In the genomic region with DNA sequence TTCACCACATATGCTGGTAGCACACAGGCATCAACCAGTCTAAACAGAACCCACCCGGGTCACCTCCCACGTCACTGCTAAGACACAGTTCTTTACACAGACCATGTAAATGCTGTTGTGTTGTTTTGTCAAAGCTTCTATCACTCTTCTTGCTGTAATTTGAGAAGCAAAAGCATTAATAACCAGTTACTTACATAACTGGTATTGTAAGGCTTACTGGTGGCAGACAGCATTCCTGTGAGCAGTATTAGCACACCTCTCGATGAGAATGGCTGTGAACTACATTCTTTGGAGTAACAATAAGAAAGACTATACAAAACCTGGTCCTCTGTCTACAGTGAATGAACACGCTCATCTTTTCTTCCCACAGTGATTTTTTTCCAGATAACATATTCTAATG, we compare ENCODE assay signal across 13 cellular contexts.
"Had no signal": no experiment of that assay in that cellular context is flagged by ENCODE, and none has a peak within 500 bp of the region (broad histone marks: within the 10 kb centered on the region; RNA-seq: fewer than 3 reads in every experiment).

No MANE protein-coding gene starts in this region.

- H3K27ac Mint-ChIP-seq: activated naive CD4-positive, alpha-beta T cell treated with anti-CD3 and anti-CD28 coated beads, Interleukin-2, amount 50 U/mL, for 24 hours; brain; naive thymus-derived CD8-positive, alpha-beta T cell had no signal

- ATAC-seq: left cardiac atrium; mucosa of descending colon; naive thymus-derived CD8-positive, alpha-beta T cell; right lobe of liver; stimulated activated naive CD8-positive, alpha-beta T cell treated with anti-CD3 and anti-CD28 coated beads, Interleukin-15, Interleukin-2, amounts not matched to agents 100 U/mL and 50 U/mL, for 24 hours had no signal

- H3K4me3 Mint-ChIP-seq: activated naive CD4-positive, alpha-beta T cell treated with anti-CD3 and anti-CD28 coated beads, Interleukin-2, amount 50 U/mL, for 24 hours; brain; naive thymus-derived CD8-positive, alpha-beta T cell had no signal

- H3K9me3 Mint-ChIP-seq: activated naive CD4-positive, alpha-beta T cell treated with anti-CD3 and anti-CD28 coated beads, Interleukin-2, amount 50 U/mL, for 24 hours had no signal

- H3K36me3 ChIP-seq: neutrophil, right lobe of liver, suprapubic skin had no signal

- H3K4me1 Mint-ChIP-seq: activated naive CD4-positive, alpha-beta T cell treated with anti-CD3 and anti-CD28 coated beads, Interleukin-2, amount 50 U/mL, for 24 hours; brain had no signal

- H3K9me3 ChIP-seq: mucosa of descending colon, neutrophil, right lobe of liver, suprapubic skin had no signal

- H3K27me3 ChIP-seq: neutrophil, right lobe of liver, suprapubic skin had no signal

- H3K27ac ChIP-seq: neutrophil, right lobe of liver, suprapubic skin had no signal

- H3K27me3 Mint-ChIP-seq: activated naive CD4-positive, alpha-beta T cell treated with anti-CD3 and anti-CD28 coated beads, Interleukin-2, amount 50 U/mL, for 24 hours; brain; naive thymus-derived CD8-positive, alpha-beta T cell had no signal

- DNase-seq: amniotic stem cell; hypothalamus; left cardiac atrium; mucosa of descending colon; naive thymus-derived CD8-positive, alpha-beta T cell; right lobe of liver; stimulated activated CD4-positive, alpha-beta T cell treated with anti-CD3 and anti-CD28 coated beads, Interleukin-12 subunit alpha, Interleukin-12 subunit beta, amount 100 ng/mL, for 4 hours; stimulated activated CD4-positive, alpha-beta T cell treated with anti-CD3 and anti-CD28 coated beads, Interleukin-2, amount 100 ng/mL, for 48 hours; stimulated activated naive CD8-positive, alpha-beta T cell treated with anti-CD3 and anti-CD28 coated beads, Interleukin-15, Interleukin-2, amounts not matched to agents 100 U/mL and 50 U/mL, for 24 hours had no signal

- H3K4me3 ChIP-seq: mucosa of descending colon, right lobe of liver, suprapubic skin had no signal
